Comparison of ENCODE assay signal across 8 cellular contexts in genomic region chrX:40099046-40099968, GRCh38. TPM values are rescaled to one million over a fixed set of nuclear protein-coding genes. Genes with fewer than 3 reads are reported as not detected.
DNase-seq lines count a peak whose midpoint lies in the region; ATAC-seq, FAIRE-seq and TF ChIP-seq lines count a peak whose summit lies in the region.

No MANE protein-coding gene starts in this region.

- H3K36me3 Mint-ChIP-seq in activated CD4-positive, alpha-beta T cell treated with anti-CD3 and anti-CD28 coated beads, Interleukin-2, amount 10 ng/mL, durations not matched to agents 7 days and 5 days (ENCODE audit: low read depth): peaks cover 4% of the 10 kb centered on the region

- H3K9me3 Mint-ChIP-seq in activated CD4-positive, alpha-beta T cell treated with anti-CD3 and anti-CD28 coated beads, Interleukin-2, amount 10 ng/mL, durations not matched to agents 7 days and 5 days: no peaks in the 10 kb centered on the region

- TF ChIP-seq EP300 in ovary (IDR thresholded peaks at IDR 0.05): no peak

- peak overlapping the region; percentile 80 for H3K4me3 Mint-ChIP-seq in activated CD4-positive, alpha-beta T cell treated with anti-CD3 and anti-CD28 coated beads, Interleukin-2, amount 10 ng/mL, durations not matched to agents 7 days and 5 days

- H3K9me3 ChIP-seq in ovary: no peaks in the 10 kb centered on the region

- peaks cover 14% of the 10 kb centered on the region for H3K4me1 Mint-ChIP-seq in activated CD4-positive, alpha-beta T cell treated with anti-CD3 and anti-CD28 coated beads, Interleukin-2, amount 10 ng/mL, durations not matched to agents 7 days and 5 days

- no peaks in the 10 kb centered on the region for H3K27me3 ChIP-seq in ovary

- POLR2A ChIA-PET in activated CD4-positive, alpha-beta T cell treated with anti-CD3 and anti-CD28 coated beads, Interleukin-2, amount 10 ng/mL, durations not matched to agents 7 days and 5 days (lab: Charles Lee): no interaction called here

- H3K27me3 Mint-ChIP-seq in activated CD4-positive, alpha-beta T cell treated with anti-CD3 and anti-CD28 coated beads, Interleukin-2, amount 10 ng/mL, durations not matched to agents 7 days and 5 days: no peaks in the 10 kb centered on the region

- WGBS in ovary, 3 donors: 7 to 15% (median 8%) methylated on average over 47 to 49 of the region's 49 CpGs

- intact Hi-C loops in ovary (cut with DNase I): loop anchor here in 2 of 4 donors (5.0 kb wide), 2 partner anchors 68 to 87 kb away; no protein-coding TSS in a partner anchor
- intact Hi-C loops in posterior vena cava (cut with DNase I): loop anchor here in 1 of 2 donors (5.0 kb wide), 1 partner anchor 168 kb away; no protein-coding TSS in a partner anchor

- peak overlapping the region in 1 of 2 donors; percentile 86 for H3K27ac ChIP-seq in ovary

- DNase-seq in GM12891 (ENCODE audit: insufficient read length, low spot score) (no peak), NCI-H2171 (lab: John Stamatoyannopoulos, UW) (peak; percentile 41), fibroblast of mammary gland (ENCODE audit: low read depth) (no peak), ovary (peak in 4 of 5 donors; percentile 38 to 60 (median 58)), posterior vena cava (ENCODE audit: low spot score) (no peak)
- peak; percentile 63 for DNase-seq in activated CD4-positive, alpha-beta T cell treated with anti-CD3 and anti-CD28 coated beads, Interleukin-2, amount 10 ng/mL, durations not matched to agents 7 days and 5 days

- FAIRE-seq in GM12891 (lab: Jason Lieb, UNC): peak; percentile 95

- TF ChIP-seq CTCF in fibroblast of mammary gland (conservative IDR thresholded peaks at IDR 0.05; ENCODE audit: control insufficient read depth, insufficient read depth, low read depth, low read length): no peak
- no peak for TF ChIP-seq CTCF in ovary (IDR thresholded peaks at IDR 0.05)

- TF ChIP-seq POLR2A in GM12891 (IDR thresholded peaks at IDR 0.05; ENCODE audit: low read depth, low read length) (no peak), ovary (IDR thresholded peaks at IDR 0.05) (no peak)

- H3K27ac Mint-ChIP-seq in activated CD4-positive, alpha-beta T cell treated with anti-CD3 and anti-CD28 coated beads, Interleukin-2, amount 10 ng/mL, durations not matched to agents 7 days and 5 days: peak overlapping the region; percentile 91

- H3K4me3 ChIP-seq in fibroblast of mammary gland (ENCODE audit: control insufficient read depth, low read depth, low read length) (peak overlapping the region; percentile 36), ovary (peak overlapping the region; percentile 52)

- no peaks in the 10 kb centered on the region for H3K36me3 ChIP-seq in ovary

- CTCF ChIA-PET in activated CD4-positive, alpha-beta T cell treated with anti-CD3 and anti-CD28 coated beads, Interleukin-2, amount 10 ng/mL, durations not matched to agents 7 days and 5 days (lab: Charles Lee): interaction anchor here (0.9 to 1.6 kb wide), 7 partner anchors 10 to 88 kb away, joined by 3 to 4 read pairs (median 3); no protein-coding TSS in a partner anchor

- ATAC-seq in HG02610 (IDR thresholded peaks at IDR 0.05; ENCODE audit: unreplicated experiment): peak; percentile 49
- no peak for ATAC-seq in GM19452 (IDR thresholded peaks at IDR 0.05; ENCODE audit: unreplicated experiment)

- H3K4me1 ChIP-seq in ovary (ENCODE audit: insufficient read depth): peaks cover 2% of the 10 kb centered on the region

TF ChIP-seq in GM12891, 5 proteins besides CTCF, POLR2A, EP300 and RAD21:
- no peak for TF ChIP-seq PAX5 (IDR thresholded peaks at IDR 0.05; ENCODE audit: insufficient read depth, low read length, severe bottlenecking)
- no peak for TF ChIP-seq TAF1 (IDR thresholded peaks at IDR 0.05; ENCODE audit: low read depth, low read length)
- TF ChIP-seq SPI1 (IDR thresholded peaks at IDR 0.05; ENCODE audit: low read depth, low read length): peak; percentile 95
- no peak for TF ChIP-seq POLR2AphosphoS5 (IDR thresholded peaks at IDR 0.05; ENCODE audit: low read depth, low read length)
- no peak for TF ChIP-seq POU2F2 (IDR thresholded peaks at IDR 0.05; ENCODE audit: low read depth, low read length)

RNA-seq across cellular contexts. Expression of gene BCOR, which starts 1.5 kb away (rescaled TPM):
- 5.5 TPM for polyA plus RNA-seq in GM12891 (2012; ENCODE audit: low read depth, missing spikeins)
- total RNA-seq in activated CD4-positive, alpha-beta T cell treated with anti-CD3 and anti-CD28 coated beads, Interleukin-2, amount 10 ng/mL, durations not matched to agents 7 days and 5 days: 10 to 100 TPM; 53.1 to 54.9 TPM
- total RNA-seq in ovary (10 to 100 TPM; 25.0 to 57.2 (median 43.2) TPM), posterior vena cava (10 to 100 TPM; 22.8 to 23.7 TPM)
- polyA plus RNA-seq in ovary: 10 to 100 TPM; 17.7 to 22.0 TPM

Comparison
In these comparisons a context has a peak if more than half of its experiments do, and no peak if none do; other contexts are left out.
1. DNase-seq: peak in NCI-H2171 (single experiment), activated CD4-positive, alpha-beta T cell treated with anti-CD3 and anti-CD28 coated beads, Interleukin-2, amount 10 ng/mL, durations not matched to agents 7 days and 5 days (single experiment) and ovary (4 of 5); none in GM12891 (single experiment), fibroblast of mammary gland (single experiment) and posterior vena cava (single experiment).